Comparison of ENCODE assay signal across 8 cellular contexts in the genomic region with DNA sequence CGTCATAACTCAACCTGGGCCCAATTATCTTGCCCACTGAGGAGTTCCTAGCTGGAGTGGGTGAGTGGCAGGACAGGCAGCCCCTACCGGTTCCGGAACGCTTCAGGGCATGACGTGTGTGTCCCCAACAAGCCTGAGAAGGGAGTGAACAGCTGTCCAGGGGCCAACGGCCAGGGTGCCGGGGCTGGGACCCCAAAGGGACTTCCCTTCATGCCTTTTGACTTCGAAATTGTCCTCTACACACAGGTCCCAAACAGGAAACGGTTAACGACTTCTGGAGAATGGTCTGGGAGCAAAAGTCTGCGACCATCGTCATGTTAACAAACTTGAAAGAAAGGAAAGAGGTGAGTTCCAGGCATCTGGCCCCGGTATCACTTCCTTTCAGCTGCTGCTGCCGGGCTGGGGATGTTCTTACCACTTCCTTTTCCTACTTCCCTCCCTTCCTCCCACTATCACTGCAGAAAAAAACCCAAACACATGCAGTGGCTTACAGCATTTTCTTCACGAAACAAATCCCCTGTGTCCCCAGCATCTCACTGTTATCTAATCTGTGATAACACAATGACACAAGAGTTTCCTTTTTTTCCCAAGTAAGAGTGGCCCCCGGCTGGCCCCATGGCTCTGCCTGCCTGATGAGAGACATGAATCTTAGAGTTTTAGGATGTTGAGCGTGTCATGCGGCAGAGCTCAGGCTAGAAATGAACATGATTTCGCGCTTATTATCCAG.
A peak's percentile ranks its signal among the peaks of the same experiment; 100 is the strongest.
DNase-seq lines count a peak whose midpoint lies in the region; ATAC-seq lines count a peak whose summit lies in the region.

No MANE protein-coding gene starts in this region.

- ATAC-seq in GM19043 (IDR thresholded peaks at IDR 0.05; ENCODE audit: low read depth, unreplicated experiment) (peak; percentile 36), HG03103 (IDR thresholded peaks at IDR 0.05; ENCODE audit: low read depth, unreplicated experiment) (peak; percentile 45), GM18520 (IDR thresholded peaks at IDR 0.05; ENCODE audit: unreplicated experiment) (no peak)

- intact Hi-C loops in posterior vena cava (cut with DNase I) = no loop called here

- DNase-seq in T-helper 22 cell (ENCODE audit: low read depth) (peak; percentile 51), dermis microvascular lymphatic vessel endothelial cell (ENCODE audit: low read depth in 2 of 2) (peak; percentile 61), posterior vena cava (ENCODE audit: low spot score) (peak; percentile 65), NCI-H146 (lab: John Stamatoyannopoulos, UW) (no peak), NCI-H524 (lab: John Stamatoyannopoulos, UW) (no peak)

Comparison
In these comparisons a context has a peak if more than half of its experiments do, and no peak if none do; other contexts are left out.
1. DNase-seq: peak in T-helper 22 cell (single experiment), dermis microvascular lymphatic vessel endothelial cell (2 of 2) and posterior vena cava (single experiment); none in NCI-H146 (single experiment) and NCI-H524 (0 of 2).